Comparison of ENCODE assay signal across 24 cellular contexts in the genomic region with DNA sequence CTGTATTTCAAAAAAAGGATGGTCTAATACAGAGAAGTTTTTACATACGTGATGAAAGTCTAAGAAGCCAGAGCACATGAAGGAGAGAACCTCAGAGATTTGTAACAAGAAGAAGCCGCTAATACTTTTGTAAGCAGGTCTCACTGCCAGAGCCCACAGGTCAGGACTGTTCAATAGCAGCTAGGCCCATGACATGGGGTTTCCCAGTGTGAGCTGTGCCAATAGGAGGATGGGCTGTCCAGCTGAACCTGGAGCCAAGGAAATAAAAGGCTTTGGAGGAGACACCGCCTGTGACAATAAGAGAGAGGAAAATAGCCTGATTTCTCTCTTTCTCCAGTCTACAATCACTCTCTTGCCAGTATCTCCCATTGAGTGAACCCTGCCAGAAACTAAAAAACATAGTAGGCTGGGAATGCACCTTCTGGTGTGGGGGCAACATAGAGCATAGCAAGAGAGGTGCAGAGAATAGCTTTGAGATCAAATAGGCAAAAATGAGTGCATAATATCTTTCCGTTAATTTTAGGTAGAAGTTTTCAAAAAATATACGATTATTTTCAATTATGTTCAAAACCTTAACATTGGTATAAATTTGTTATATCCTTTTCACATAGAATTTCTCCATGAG.
"Had no signal": no experiment of that assay in that cellular context is flagged by ENCODE, and none has a peak within 500 bp of the region (broad histone marks: within the 10 kb centered on the region; RNA-seq: fewer than 3 reads in every experiment).

No MANE protein-coding gene starts in this region.

- H3K27ac ChIP-seq: colonic mucosa, dorsolateral prefrontal cortex, gastroesophageal sphincter, left lung, ovary, psoas muscle, thyroid gland had no signal

- H3K9me3 Mint-ChIP-seq: activated T-cell treated with anti-CD3 and anti-CD28 coated beads, Interleukin-2, amount 50 U/mL, for 24 hours; mesothelial cell of epicardium had no signal

- ATAC-seq: activated naive CD4-positive, alpha-beta T cell treated with anti-CD3 and anti-CD28 coated beads, Interleukin-2, amount 50 U/mL, for 72 hours; activated T-helper 17 cell treated with anti-CD3 and anti-CD28 coated beads, Interleukin-2, amount 50 U/mL, for 72 hours; effector memory CD8-positive, alpha-beta T cell; gastroesophageal sphincter; left lung; natural killer cell; psoas muscle; right cardiac atrium had no signal

- H3K27ac Mint-ChIP-seq: activated naive CD4-positive, alpha-beta T cell treated with anti-CD3 and anti-CD28 coated beads, Interleukin-2, amount 50 U/mL, for 72 hours; activated T-cell treated with anti-CD3 and anti-CD28 coated beads, Interleukin-2, amount 50 U/mL, for 24 hours; activated T-helper 17 cell treated with anti-CD3 and anti-CD28 coated beads, Interleukin-2, amount 50 U/mL, for 72 hours; effector memory CD8-positive, alpha-beta T cell; mesothelial cell of epicardium; natural killer cell; stimulated activated naive CD8-positive, alpha-beta T cell treated with anti-CD3 and anti-CD28 coated beads, Interleukin-15, Interleukin-2, amounts not matched to agents 100 ng/mL and 50 ng/mL, for 24 hours had no signal

- H3K4me3 ChIP-seq: colonic mucosa, dorsolateral prefrontal cortex, gastroesophageal sphincter, left lung, ovary, psoas muscle, thyroid gland had no signal

- DNase-seq: activated CD4-positive, alpha-beta T cell treated with anti-CD3 and anti-CD28 coated beads, Interleukin-2, amount 50 U/mL, for 4 hours; activated CD8-positive, alpha-beta memory T cell treated with anti-CD3 and anti-CD28 coated beads for 24 hours; activated CD8-positive, alpha-beta memory T cell treated with anti-CD3 and anti-CD28 coated beads, Interleukin-2, amount 50 U/mL, for 4 hours; activated T-cell treated with anti-CD3 and anti-CD28 coated beads, Interleukin-2, amount 50 U/mL, for 24 hours; aorta; central memory CD4-positive, alpha-beta T cell; colonic mucosa; dorsolateral prefrontal cortex; effector memory CD8-positive, alpha-beta T cell; kidney; left lung; natural killer cell; ovary; psoas muscle; right cardiac atrium; stimulated activated CD4-positive, alpha-beta T cell treated with anti-CD3 and anti-CD28 coated beads, Interleukin-12 subunit alpha, Interleukin-12 subunit beta, amount 100 ng/mL, for 4 hours; stimulated activated CD4-positive, alpha-beta T cell treated with anti-CD3 and anti-CD28 coated beads, Interleukin-4, amount 100 ng/mL, for 4 hours; T-helper 9 cell; thyroid gland had no signal

- H3K27me3 Mint-ChIP-seq: activated T-cell treated with anti-CD3 and anti-CD28 coated beads, Interleukin-2, amount 50 U/mL, for 24 hours; activated T-helper 17 cell treated with anti-CD3 and anti-CD28 coated beads, Interleukin-2, amount 50 U/mL, for 72 hours; effector memory CD8-positive, alpha-beta T cell; stimulated activated naive CD8-positive, alpha-beta T cell treated with anti-CD3 and anti-CD28 coated beads, Interleukin-15, Interleukin-2, amounts not matched to agents 100 ng/mL and 50 ng/mL, for 24 hours had no signal

- H3K9me3 ChIP-seq: colonic mucosa, gastroesophageal sphincter, left lung, ovary, psoas muscle, thyroid gland had no signal

- H3K4me1 Mint-ChIP-seq: activated T-helper 17 cell treated with anti-CD3 and anti-CD28 coated beads, Interleukin-2, amount 50 U/mL, for 72 hours; mesothelial cell of epicardium; natural killer cell had no signal

- H3K4me1 ChIP-seq: colonic mucosa, left lung, psoas muscle, thyroid gland had no signal

- H3K27me3 ChIP-seq: colonic mucosa, dorsolateral prefrontal cortex, gastroesophageal sphincter, left lung, ovary, thyroid gland had no signal

- H3K4me3 Mint-ChIP-seq: activated T-cell treated with anti-CD3 and anti-CD28 coated beads, Interleukin-2, amount 50 U/mL, for 24 hours; activated T-helper 17 cell treated with anti-CD3 and anti-CD28 coated beads, Interleukin-2, amount 50 U/mL, for 72 hours; effector memory CD8-positive, alpha-beta T cell; mesothelial cell of epicardium; natural killer cell; stimulated activated naive CD8-positive, alpha-beta T cell treated with anti-CD3 and anti-CD28 coated beads, Interleukin-15, Interleukin-2, amounts not matched to agents 100 ng/mL and 50 ng/mL, for 24 hours had no signal

- H3K36me3 Mint-ChIP-seq: activated naive CD4-positive, alpha-beta T cell treated with anti-CD3 and anti-CD28 coated beads, Interleukin-2, amount 50 U/mL, for 72 hours; mesothelial cell of epicardium had no signal

- H3K36me3 ChIP-seq: colonic mucosa, gastroesophageal sphincter, left lung, ovary, thyroid gland had no signal
